ENCODE assay signal across 8 cellular contexts in genomic region chr17:67430515-67430914, GRCh38. TPM values are rescaled to one million over a fixed set of nuclear protein-coding genes. Genes with fewer than 3 reads are reported as not detected.
DNase-seq lines count a peak whose midpoint lies in the region; ATAC-seq and TF ChIP-seq lines count a peak whose summit lies in the region.
"Not testable (repeated sequence)": the region's sequence is repeated elsewhere in the genome, so short reads cannot be mapped to it uniquely, and the experiment has no call there.

No MANE protein-coding gene starts in this region.

- not testable (repeated sequence) for H2BK20ac ChIP-seq in IMR-90 (ENCODE audit: low read depth, low read length)

- H3K4me3 ChIP-seq in BLaER1 treated with 17β-estradiol and CSF1 and Interleukin-3, amounts not matched to agents 10 nM and 100 nM; IMR-90 (ENCODE audit: insufficient read depth, low read depth, low read length); mammary epithelial cell (replicated peaks in 1 of 3; ENCODE audit: insufficient read depth in 1 of 3, low read depth in 2 of 3, low read length in 3 of 3): not testable (repeated sequence)

- dilution Hi-C loops in IMR-90 (cut with HindIII; ENCODE audit: low sequenced_read_pairs, unreplicated experiment); mammary epithelial cell (cut with HindIII; ENCODE audit: low sequenced_read_pairs): not testable (repeated sequence)

- peak overlapping the region in 1 of 11 experiments; percentile 54; a peak in 2 of 22 replicates for H3K27ac ChIP-seq in BLaER1 treated with 17β-estradiol and CSF1 and Interleukin-3, amounts not matched to agents 10 nM and 100 nM
- not testable (repeated sequence) for H3K27ac ChIP-seq in IMR-90 (ENCODE audit: insufficient read depth, low read length)
- H3K27ac ChIP-seq in mammary epithelial cell (ENCODE audit: insufficient read depth, low read depth, low read length): peak overlapping the region; percentile 99

- not testable (repeated sequence) for H3K9me3 Mint-ChIP-seq in T-cell; activated CD8-positive, alpha-beta T cell treated with anti-CD3 and anti-CD28 coated beads for 36 hours; activated naive CD8-positive, alpha-beta T cell treated with anti-CD3 and anti-CD28 coated beads for 36 hours; immature natural killer cell; stimulated activated naive CD8-positive, alpha-beta T cell treated with anti-CD3 and anti-CD28 coated beads, Interleukin-15, Interleukin-2, amounts not matched to agents 100 ng/mL and 50 ng/mL, for 24 hours

- TF ChIP-seq POLR2A in IMR-90 (IDR thresholded peaks at IDR 0.05; ENCODE audit: low read depth, low read length): not testable (repeated sequence)

- not testable (repeated sequence) for H4K20me1 ChIP-seq in BLaER1 treated with 17β-estradiol and CSF1 and Interleukin-3, amounts not matched to agents 10 nM and 100 nM; IMR-90 (ENCODE audit: insufficient read depth, low read length); mammary epithelial cell (ENCODE audit: insufficient read depth, low read length)

- not testable (repeated sequence) for H3K9me1 ChIP-seq in IMR-90 (ENCODE audit: insufficient read depth, low read length)

- peak overlapping the region; percentile 84 to 92 for H3K27ac Mint-ChIP-seq in T-cell
- H3K27ac Mint-ChIP-seq in activated CD8-positive, alpha-beta T cell treated with anti-CD3 and anti-CD28 coated beads for 36 hours: peak overlapping the region; percentile 84
- H3K27ac Mint-ChIP-seq in activated naive CD8-positive, alpha-beta T cell treated with anti-CD3 and anti-CD28 coated beads for 36 hours: peak overlapping the region; percentile 94
- H3K27ac Mint-ChIP-seq in immature natural killer cell: peak overlapping the region; percentile 63 to 93 (median 84)
- H3K27ac Mint-ChIP-seq in stimulated activated naive CD8-positive, alpha-beta T cell treated with anti-CD3 and anti-CD28 coated beads, Interleukin-15, Interleukin-2, amounts not matched to agents 100 ng/mL and 50 ng/mL, for 24 hours: peak overlapping the region; percentile 89

- peaks cover 16 to 23% of the 10 kb centered on the region in 2 experiments for H3K79me1 ChIP-seq in IMR-90 (ENCODE audit: low read depth in 1 of 2, low read length in 2 of 2)

- in situ Hi-C loops in IMR-90 (cut with MboI; ENCODE audit: low sequenced_read_pairs); mammary epithelial cell (cut with MboI; ENCODE audit: low sequenced_read_pairs in 2 of 2): not testable (repeated sequence)

- no CpG with 5 or more reads among the region's 4 CpGs for WGBS in IMR-90 (ENCODE audit: extremely low coverage in 2 of 2, insufficient read length in 1 of 2), 2 experiments
- no CpG with 5 or more reads among the region's 4 CpGs for WGBS in mammary epithelial cell (ENCODE audit: low coverage, missing lambda C conversion rate)

- POLR2A ChIA-PET in IMR-90 (lab: Charles Lee; ENCODE audit: unreplicated experiment); T-cell (lab: Charles Lee): not testable (repeated sequence)
- POLR2A ChIA-PET in activated CD8-positive, alpha-beta T cell treated with anti-CD3 and anti-CD28 coated beads for 36 hours (lab: Charles Lee): interaction anchor here (1.3 to 2.7 kb wide), 6 partner anchors 9 to 49 kb away, joined by 4 to 17 read pairs (median 6); no protein-coding TSS in a partner anchor

- peak overlapping the region; percentile 52; the same call in 1 of the 2 replicates for H2AK5ac ChIP-seq in IMR-90 (ENCODE audit: low read depth, low read length)

- ATAC-seq in IMR-90 (ENCODE audit: low read depth); T-cell (replicated peaks in 1 of 4); activated CD8-positive, alpha-beta T cell treated with anti-CD3 and anti-CD28 coated beads for 36 hours: not testable (repeated sequence)

- CTCF ChIA-PET in IMR-90 (lab: Yijun Ruan, JAX); mammary epithelial cell (lab: Charles Lee; ENCODE audit: low non-redundant PET): not testable (repeated sequence)
- CTCF ChIA-PET in T-cell (lab: Charles Lee): interaction anchor here in 1 of 2 donors (1.5 kb wide), 1 partner anchor 45 kb away, joined by 3 read pairs; no protein-coding TSS in a partner anchor
- CTCF ChIA-PET in activated CD8-positive, alpha-beta T cell treated with anti-CD3 and anti-CD28 coated beads for 36 hours (lab: Charles Lee): interaction anchor here (0.6 to 6.6 kb wide), 4 partner anchors 8 to 44 kb away, joined by 3 to 52 read pairs (median 24); no protein-coding TSS in a partner anchor

- not testable (repeated sequence) for H4K91ac ChIP-seq in IMR-90 (ENCODE audit: insufficient read depth, low read depth, low read length)

- not testable (repeated sequence) for BruUV-seq in IMR-90 (replicated peaks; lab: Mats Ljungman, UMichigan); mammary epithelial cell (replicated peaks; lab: Mats Ljungman, UMichigan)

- H3K36me3 ChIP-seq in BLaER1 treated with 17β-estradiol and CSF1 and Interleukin-3, amounts not matched to agents 10 nM and 100 nM: peaks cover 0 to 11% (median 0%) of the 10 kb centered on the region in 11 experiments; a peak in 1 of 22 replicates
- not testable (repeated sequence) for H3K36me3 ChIP-seq in IMR-90 (ENCODE audit: control insufficient read depth, insufficient read depth, low read length); mammary epithelial cell (ENCODE audit: insufficient read depth, low read length)

- H3K4me1 Mint-ChIP-seq in T-cell: peaks cover 63 to 77% (median 75%) of the 10 kb centered on the region in 3 donors
- peaks cover 67% of the 10 kb centered on the region for H3K4me1 Mint-ChIP-seq in activated CD8-positive, alpha-beta T cell treated with anti-CD3 and anti-CD28 coated beads for 36 hours (ENCODE audit: low read depth)
- peaks cover 63% of the 10 kb centered on the region for H3K4me1 Mint-ChIP-seq in activated naive CD8-positive, alpha-beta T cell treated with anti-CD3 and anti-CD28 coated beads for 36 hours
- H3K4me1 Mint-ChIP-seq in immature natural killer cell: peaks cover 65 to 71% of the 10 kb centered on the region in 2 donors
- peaks cover 71% of the 10 kb centered on the region for H3K4me1 Mint-ChIP-seq in stimulated activated naive CD8-positive, alpha-beta T cell treated with anti-CD3 and anti-CD28 coated beads, Interleukin-15, Interleukin-2, amounts not matched to agents 100 ng/mL and 50 ng/mL, for 24 hours (ENCODE audit: low read depth)

- not testable (repeated sequence) for TF ChIP-seq RAD21 in IMR-90 (IDR thresholded peaks at IDR 0.05; ENCODE audit: low read length)

- H3K56ac ChIP-seq in IMR-90 (ENCODE audit: extremely low read depth, insufficient read depth, low read length): not testable (repeated sequence)

- not testable (repeated sequence) for H2BK5ac ChIP-seq in IMR-90 (ENCODE audit: low read depth, low read length, poor library complexity, severe bottlenecking)

- not testable (repeated sequence) for H3K18ac ChIP-seq in IMR-90 (ENCODE audit: low read depth, low read length)

- H3K9me3 ChIP-seq in BLaER1 treated with 17β-estradiol and CSF1 and Interleukin-3, amounts not matched to agents 10 nM and 100 nM (replicated peaks in 1 of 11); IMR-90 (ENCODE audit: control insufficient read depth, insufficient read depth, low read length); mammary epithelial cell (replicated peaks; ENCODE audit: insufficient read depth, low read length): not testable (repeated sequence)

- H3K9ac ChIP-seq in BLaER1 treated with 17β-estradiol and CSF1 and Interleukin-3, amounts not matched to agents 10 nM and 100 nM; IMR-90 (ENCODE audit: low read depth, low read length): not testable (repeated sequence)
- H3K9ac ChIP-seq in mammary epithelial cell (ENCODE audit: insufficient read depth, low read length): peak overlapping the region; percentile 5

- DNase-seq in IMR-90; T-cell; activated CD8-positive, alpha-beta T cell treated with anti-CD3 and anti-CD28 coated beads for 36 hours; activated naive CD8-positive, alpha-beta T cell treated with anti-CD3 and anti-CD28 coated beads for 36 hours; mammary epithelial cell; immature natural killer cell: not testable (repeated sequence)

- not testable (repeated sequence) for H3K27me3 ChIP-seq in BLaER1 treated with 17β-estradiol and CSF1 and Interleukin-3, amounts not matched to agents 10 nM and 100 nM; IMR-90 (ENCODE audit: control insufficient read depth, insufficient read depth, low read length); mammary epithelial cell (ENCODE audit: insufficient read depth, low read length)

- H3K27me3 Mint-ChIP-seq in T-cell; activated CD8-positive, alpha-beta T cell treated with anti-CD3 and anti-CD28 coated beads for 36 hours; activated naive CD8-positive, alpha-beta T cell treated with anti-CD3 and anti-CD28 coated beads for 36 hours; stimulated activated naive CD8-positive, alpha-beta T cell treated with anti-CD3 and anti-CD28 coated beads, Interleukin-15, Interleukin-2, amounts not matched to agents 100 ng/mL and 50 ng/mL, for 24 hours: not testable (repeated sequence)
- peaks cover 16 to 25% (median 20%) of the 10 kb centered on the region in 3 donors for H3K27me3 Mint-ChIP-seq in immature natural killer cell (ENCODE audit: low read depth in 3 of 3)

- not testable (repeated sequence) for H2AFZ ChIP-seq in IMR-90 (replicated peaks; ENCODE audit: low read length, poor library complexity); mammary epithelial cell (ENCODE audit: low read depth, low read length)

- H3K4me1 ChIP-seq in BLaER1 treated with 17β-estradiol and CSF1 and Interleukin-3, amounts not matched to agents 10 nM and 100 nM: peaks cover 44 to 54% (median 46%) of the 10 kb centered on the region in 10 experiments
- H3K4me1 ChIP-seq in IMR-90 (ENCODE audit: control insufficient read depth, insufficient read depth, low read length): not testable (repeated sequence)
- peaks cover 17% of the 10 kb centered on the region for H3K4me1 ChIP-seq in mammary epithelial cell (ENCODE audit: insufficient read depth, low read length)

- not testable (repeated sequence) for H2AK9ac ChIP-seq in IMR-90 (replicated peaks; ENCODE audit: low read depth, low read length, poor library complexity)

- H3K23ac ChIP-seq in IMR-90 (ENCODE audit: low read depth, low read length): not testable (repeated sequence)

- peaks cover 44% of the 10 kb centered on the region for H3K79me2 ChIP-seq in mammary epithelial cell (ENCODE audit: insufficient read depth, low read length)

- H3K36me3 Mint-ChIP-seq in T-cell: peaks cover 22% of the 10 kb centered on the region
- peaks cover 15% of the 10 kb centered on the region for H3K36me3 Mint-ChIP-seq in activated CD8-positive, alpha-beta T cell treated with anti-CD3 and anti-CD28 coated beads for 36 hours (ENCODE audit: low read depth)
- peaks cover 14% of the 10 kb centered on the region for H3K36me3 Mint-ChIP-seq in activated naive CD8-positive, alpha-beta T cell treated with anti-CD3 and anti-CD28 coated beads for 36 hours
- not testable (repeated sequence) for H3K36me3 Mint-ChIP-seq in immature natural killer cell; stimulated activated naive CD8-positive, alpha-beta T cell treated with anti-CD3 and anti-CD28 coated beads, Interleukin-15, Interleukin-2, amounts not matched to agents 100 ng/mL and 50 ng/mL, for 24 hours (ENCODE audit: low read depth)

- H2BK120ac ChIP-seq in IMR-90 (ENCODE audit: low read depth, low read length): not testable (repeated sequence)

- H3K4me3 Mint-ChIP-seq in T-cell; activated CD8-positive, alpha-beta T cell treated with anti-CD3 and anti-CD28 coated beads for 36 hours; activated naive CD8-positive, alpha-beta T cell treated with anti-CD3 and anti-CD28 coated beads for 36 hours; immature natural killer cell; stimulated activated naive CD8-positive, alpha-beta T cell treated with anti-CD3 and anti-CD28 coated beads, Interleukin-15, Interleukin-2, amounts not matched to agents 100 ng/mL and 50 ng/mL, for 24 hours: not testable (repeated sequence)

- H4K8ac ChIP-seq in IMR-90 (ENCODE audit: low read depth in 2 of 2, low read length in 2 of 2): not testable (repeated sequence)

- not testable (repeated sequence) for H3K4ac ChIP-seq in IMR-90 (ENCODE audit: low read depth, low read length)

- not testable (repeated sequence) for H4K5ac ChIP-seq in IMR-90 (ENCODE audit: low read depth, low read length)

- TF ChIP-seq CTCF in IMR-90 (conservative IDR thresholded peaks at IDR 0.05; ENCODE audit: low read depth, low read length); activated CD8-positive, alpha-beta T cell treated with anti-CD3 and anti-CD28 coated beads for 36 hours (IDR thresholded peaks at IDR 0.05); mammary epithelial cell (conservative IDR thresholded peaks at IDR 0.05 in 1 of 2, IDR thresholded peaks at IDR 0.05 in 1 of 2; ENCODE audit: extremely low read depth in 1 of 2, insufficient read depth in 1 of 2, low read depth in 1 of 2, low read length in 2 of 2): not testable (repeated sequence)

- H3K4me2 ChIP-seq in BLaER1 treated with 17β-estradiol and CSF1 and Interleukin-3, amounts not matched to agents 10 nM and 100 nM: peak overlapping the region in 7 of 11 experiments; percentile 7 to 81 (median 43); a peak in 7 of 22 replicates
- H3K4me2 ChIP-seq in IMR-90 (ENCODE audit: low read depth, low read length): not testable (repeated sequence)
- peak overlapping the region; percentile 9 for H3K4me2 ChIP-seq in mammary epithelial cell (ENCODE audit: insufficient read depth, low read depth, low read length)

- H2BK15ac ChIP-seq in IMR-90 (ENCODE audit: low read depth, low read length): not testable (repeated sequence)

- not testable (repeated sequence) for H3K14ac ChIP-seq in IMR-90 (replicated peaks; ENCODE audit: low read depth, low read length)

- intact Hi-C loops in IMR-90 (cut with micrococcal nuclease); mammary epithelial cell (cut with micrococcal nuclease): not testable (repeated sequence)
- intact Hi-C loops in activated CD8-positive, alpha-beta T cell treated with anti-CD3 and anti-CD28 coated beads for 36 hours (cut with micrococcal nuclease): loop anchor here (2.0 to 5.0 kb wide), 3 partner anchors 40 to 53 kb away; partner anchors contain the start of gene PITPNC1

RNA-seq across cellular contexts. Expression of gene PITPNC1, which starts 53.4 kb away (rescaled TPM):
- total RNA-seq in IMR-90 (2012; rRNA removed) (4.1 and 5.0 TPM in 2 replicates), T-cell (100 to 1,000 TPM in 3 of 5 donors, 10 to 100 TPM in 2; 82.6 to 132 (median 111) TPM), mammary epithelial cell (10 to 100 TPM in 1 of 2 donors, 1 to 10 TPM in 1; 5.7 to 35.8 TPM)
- polyA plus RNA-seq in IMR-90 (2012; rRNA removed) (3.4 and 4.1 TPM in 2 replicates), mammary epithelial cell (31.7 TPM), immature natural killer cell (100 to 1,000 TPM; 119 to 155 (median 150) TPM)
- polyA plus RNA-seq in IMR-90 (2012; cell fraction: cytosol; rRNA removed): 0.93 and 2.8 TPM in 2 replicates
- polyA plus RNA-seq in IMR-90 (2012; cell fraction: nucleus; rRNA removed; ENCODE audit: low replicate concordance): 0.82 and 2.8 TPM in 2 replicates
- total RNA-seq in activated CD8-positive, alpha-beta T cell treated with anti-CD3 and anti-CD28 coated beads for 36 hours: 10 to 100 TPM; 51.8 to 56.3 TPM
- 10 to 100 TPM; 50.1 to 51.1 TPM for total RNA-seq in activated naive CD8-positive, alpha-beta T cell treated with anti-CD3 and anti-CD28 coated beads for 36 hours
- 36.5 TPM for polyA minus RNA-seq in mammary epithelial cell
